Comparison of ENCODE assay signal across 31 cellular contexts in the genomic region with DNA sequence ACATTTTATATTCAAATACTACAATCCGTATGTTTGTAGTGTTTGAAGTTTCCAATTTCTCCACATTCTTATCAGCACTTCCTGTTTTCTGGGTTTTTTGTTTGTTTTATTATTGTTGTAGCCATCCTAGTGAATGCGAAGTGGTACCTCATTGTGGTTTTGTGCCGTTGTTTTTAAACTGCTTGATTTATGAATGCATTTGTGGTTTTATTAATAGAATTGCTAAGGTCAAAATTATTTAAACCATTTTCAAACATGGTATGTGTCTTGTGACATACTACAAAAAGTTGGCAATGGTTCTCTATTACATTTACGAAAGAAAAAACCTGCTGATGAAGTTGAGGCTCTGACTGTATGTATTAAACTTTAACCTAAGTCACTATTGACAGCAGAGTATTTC.
"Had no signal": no experiment of that assay in that cellular context is flagged by ENCODE, and none has a peak within 500 bp of the region (broad histone marks: within the 10 kb centered on the region; RNA-seq: fewer than 3 reads in every experiment).

No MANE protein-coding gene starts in this region.

- H3K4me3 Mint-ChIP-seq: activated CD4-positive, alpha-beta memory T cell treated with anti-CD3 and anti-CD28 coated beads for 36 hours; activated CD4-positive, alpha-beta T cell treated with anti-CD3 and anti-CD28 coated beads, Interleukin-2, amount 10 ng/mL, durations not matched to agents 24 days and 14 days; activated naive CD4-positive, alpha-beta T cell treated with anti-CD3 and anti-CD28 coated beads for 36 hours; activated naive CD8-positive, alpha-beta T cell treated with anti-CD3 and anti-CD28 coated beads for 36 hours; activated T-helper 1 cell treated with anti-CD3 and anti-CD28 coated beads, Interleukin-12 subunit alpha, Interleukin-12 subunit beta, Interleukin-2, Interleukin-4 antibody, amounts not matched to agents 30 ng/mL and 10 ng/mL and 1 ng/mL, durations not matched to agents 14 hours and 24 hours and 36 hours; naive thymus-derived CD4-positive, alpha-beta T cell; T-helper 1 cell treated with Interleukin-12 subunit alpha and Interleukin-12 subunit beta and Interleukin-4 antibody, amounts not matched to agents 30 μg/mL and 1 μg/mL, for 36 hours had no signal

- H3K4me1 ChIP-seq: adrenal gland, gastrocnemius medialis, parathyroid adenoma, psoas muscle, right atrium auricular region, suprapubic skin, tibial nerve had no signal

- FAIRE-seq: keratinocyte had no signal

- DNase-seq: activated CD4-positive, alpha-beta memory T cell treated with anti-CD3 and anti-CD28 coated beads for 36 hours; activated CD4-positive, alpha-beta T cell treated with anti-CD3 and anti-CD28 coated beads, Interleukin-2, amount 10 ng/mL, durations not matched to agents 24 days and 14 days; activated CD4-positive, CD25-positive, alpha-beta regulatory T cell treated with anti-CD3 and anti-CD28 coated beads, Interleukin-2, amount 50 U/mL, for 72 hours; activated CD8-positive, alpha-beta memory T cell treated with anti-CD3 and anti-CD28 coated beads, Interleukin-2, amount 50 U/mL, for 4 hours; activated effector memory CD4-positive, alpha-beta T cell treated with anti-CD3 and anti-CD28 coated beads, Interleukin-2, amount 50 U/mL, for 16 hours; activated naive CD4-positive, alpha-beta T cell treated with anti-CD3 and anti-CD28 coated beads for 36 hours; activated naive CD8-positive, alpha-beta T cell treated with anti-CD3 and anti-CD28 coated beads for 36 hours; activated T-cell treated with anti-CD3 and anti-CD28 coated beads, Interleukin-2, amount 50 U/mL, for 1 hour; adrenal gland; cerebellar nuclear complex; dorsolateral prefrontal cortex; effector memory CD4-positive, alpha-beta T cell; gastrocnemius medialis; glutamatergic neuron; left cardiac atrium; midbrain; naive thymus-derived CD4-positive, alpha-beta T cell; psoas muscle; stimulated activated CD4-positive, alpha-beta T cell treated with anti-CD3 and anti-CD28 coated beads, Interleukin-15, amount 100 ng/mL, for 24 hours; stimulated activated CD4-positive, alpha-beta T cell treated with anti-CD3 and anti-CD28 coated beads, Interleukin-2, amount 100 ng/mL, for 24 hours; stimulated activated naive CD4-positive, alpha-beta T cell; SW 1271; T1000 had no signal

- ATAC-seq: gastrocnemius medialis; left cardiac atrium; naive thymus-derived CD4-positive, alpha-beta T cell; psoas muscle had no signal

- H3K9me3 Mint-ChIP-seq: activated CD4-positive, alpha-beta memory T cell treated with anti-CD3 and anti-CD28 coated beads for 36 hours; activated CD4-positive, alpha-beta T cell treated with anti-CD3 and anti-CD28 coated beads, Interleukin-2, amount 10 ng/mL, durations not matched to agents 24 days and 14 days; activated naive CD4-positive, alpha-beta T cell treated with anti-CD3 and anti-CD28 coated beads for 36 hours; activated T-helper 1 cell treated with anti-CD3 and anti-CD28 coated beads, Interleukin-12 subunit alpha, Interleukin-12 subunit beta, Interleukin-2, Interleukin-4 antibody, amounts not matched to agents 30 ng/mL and 10 ng/mL and 1 ng/mL, durations not matched to agents 14 hours and 24 hours and 36 hours had no signal

- H3K9me3 ChIP-seq: adrenal gland, gastrocnemius medialis, suprapubic skin, tibial nerve had no signal

- H3K79me2 ChIP-seq: parathyroid adenoma had no signal

- H3K36me3 ChIP-seq: adrenal gland, gastrocnemius medialis, right atrium auricular region, suprapubic skin, tibial nerve had no signal

- H3K9ac ChIP-seq: parathyroid adenoma had no signal

- H3K4me3 ChIP-seq: adrenal gland, coronary artery, dorsolateral prefrontal cortex, gastrocnemius medialis, psoas muscle, right atrium auricular region, suprapubic skin, tibial nerve had no signal

- H3K4me1 Mint-ChIP-seq: activated CD4-positive, alpha-beta T cell treated with anti-CD3 and anti-CD28 coated beads, Interleukin-2, amount 10 ng/mL, durations not matched to agents 24 days and 14 days; activated naive CD8-positive, alpha-beta T cell treated with anti-CD3 and anti-CD28 coated beads for 36 hours; naive thymus-derived CD4-positive, alpha-beta T cell had no signal

- H2AFZ ChIP-seq: parathyroid adenoma had no signal

- H3K27ac Mint-ChIP-seq: activated CD4-positive, alpha-beta memory T cell treated with anti-CD3 and anti-CD28 coated beads for 36 hours; activated CD4-positive, alpha-beta T cell treated with anti-CD3 and anti-CD28 coated beads, Interleukin-2, amount 10 ng/mL, durations not matched to agents 24 days and 14 days; activated naive CD4-positive, alpha-beta T cell treated with anti-CD3 and anti-CD28 coated beads for 36 hours; activated naive CD8-positive, alpha-beta T cell treated with anti-CD3 and anti-CD28 coated beads for 36 hours; activated T-helper 1 cell treated with anti-CD3 and anti-CD28 coated beads, Interleukin-12 subunit alpha, Interleukin-12 subunit beta, Interleukin-2, Interleukin-4 antibody, amounts not matched to agents 30 ng/mL and 10 ng/mL and 1 ng/mL, durations not matched to agents 14 hours and 24 hours and 36 hours; naive thymus-derived CD4-positive, alpha-beta T cell; T-helper 1 cell treated with Interleukin-12 subunit alpha and Interleukin-12 subunit beta and Interleukin-4 antibody, amounts not matched to agents 30 μg/mL and 1 μg/mL, for 36 hours had no signal

- H3K27ac ChIP-seq: adrenal gland, coronary artery, dorsolateral prefrontal cortex, gastrocnemius medialis, parathyroid adenoma, psoas muscle, right atrium auricular region, suprapubic skin, tibial nerve had no signal

- H3K36me3 Mint-ChIP-seq: activated CD4-positive, alpha-beta memory T cell treated with anti-CD3 and anti-CD28 coated beads for 36 hours; activated naive CD8-positive, alpha-beta T cell treated with anti-CD3 and anti-CD28 coated beads for 36 hours; naive thymus-derived CD4-positive, alpha-beta T cell had no signal

- H3K27me3 ChIP-seq: adrenal gland, gastrocnemius medialis, right atrium auricular region, suprapubic skin, tibial nerve had no signal

- H3K27me3 Mint-ChIP-seq: activated CD4-positive, alpha-beta memory T cell treated with anti-CD3 and anti-CD28 coated beads for 36 hours; activated CD4-positive, alpha-beta T cell treated with anti-CD3 and anti-CD28 coated beads, Interleukin-2, amount 10 ng/mL, durations not matched to agents 24 days and 14 days; activated naive CD8-positive, alpha-beta T cell treated with anti-CD3 and anti-CD28 coated beads for 36 hours; naive thymus-derived CD4-positive, alpha-beta T cell had no signal
